Comparison of ENCODE assay signal across 17 cellular contexts in genomic region chr18:63346031-63346430, GRCh38. TPM values are rescaled to one million over a fixed set of nuclear protein-coding genes. Genes with fewer than 3 reads are reported as not detected.
DNase-seq lines count a peak whose midpoint lies in the region; ATAC-seq and TF ChIP-seq lines count a peak whose summit lies in the region.
"Had no signal": no experiment of that assay in that cellular context is flagged by ENCODE, and none has a peak within 500 bp of the region (broad histone marks: within the 10 kb centered on the region; RNA-seq: fewer than 3 reads in every experiment).

No MANE protein-coding gene starts in this region.

- 30 to 55% methylated on average over 2 to 6 of the region's 7 CpGs for WGBS in gastroesophageal sphincter (ENCODE audit: low coverage in 1 of 2), 2 donors
- WGBS in psoas muscle, 3 donors = 21 to 27% (median 23%) methylated on average over 7 of the region's 7 CpGs

- TF ChIP-seq CTCF in RWPE2 (IDR thresholded peaks at IDR 0.05; ENCODE audit: poor library complexity, severe bottlenecking) (no peak), gastroesophageal sphincter (IDR thresholded peaks at IDR 0.05) (no peak), psoas muscle (IDR thresholded peaks at IDR 0.05) (no peak)

- no peak for TF ChIP-seq POLR2A in gastroesophageal sphincter (IDR thresholded peaks at IDR 0.05)

- H3K9me3 ChIP-seq in RWPE2 (ENCODE audit: severe bottlenecking) = no peaks in the 10 kb centered on the region
- no peaks in the 10 kb centered on the region for H3K9me3 ChIP-seq in gastroesophageal sphincter
- no peaks in the 10 kb centered on the region for H3K9me3 ChIP-seq in psoas muscle

- H3K27me3 ChIP-seq in RWPE2 (ENCODE audit: insufficient read depth, poor library complexity, severe bottlenecking) (no peaks in the 10 kb centered on the region), gastroesophageal sphincter (no peaks in the 10 kb centered on the region), psoas muscle (ENCODE audit: insufficient read depth in 3 of 3, low read length in 2 of 3) (no peaks in the 10 kb centered on the region)

- no peak for TF ChIP-seq EP300 in gastroesophageal sphincter (IDR thresholded peaks at IDR 0.05)

- H3K4me3 ChIP-seq in RWPE2 (ENCODE audit: severe bottlenecking) (no peak overlapping the region), gastroesophageal sphincter (no peak overlapping the region), psoas muscle (no peak overlapping the region)

- intact Hi-C loops in psoas muscle (cut with DNase I) = no loop called here

- ATAC-seq in RWPE2 (ENCODE audit: low read depth) (peak; percentile 89), gastroesophageal sphincter (no peak), psoas muscle (peak; percentile 73 to 90 (median 82)), GM21825 (IDR thresholded peaks at IDR 0.05; ENCODE audit: unreplicated experiment) (no peak)
- ATAC-seq in stimulated activated naive CD8-positive, alpha-beta T cell treated with anti-CD3 and anti-CD28 coated beads, Interleukin-15, Interleukin-2, amounts not matched to agents 100 U/mL and 50 U/mL, for 24 hours = no peak
- ATAC-seq: activated naive CD4-positive, alpha-beta T cell treated with anti-CD3 and anti-CD28 coated beads, Interleukin-2, amount 50 U/mL, for 72 hours had no signal

- H3K27ac ChIP-seq in RWPE2 (ENCODE audit: poor library complexity, severe bottlenecking) (peak overlapping the region; percentile 86), gastroesophageal sphincter (peak overlapping the region in 3 of 4 donors; percentile 2 to 56 (median 50)), psoas muscle (peak overlapping the region; percentile 62)

- H3K36me3 ChIP-seq in RWPE2 (ENCODE audit: low read depth) (peaks cover 92% of the 10 kb centered on the region), gastroesophageal sphincter (peaks cover 0 to 99% of the 10 kb centered on the region in 2 donors), psoas muscle (ENCODE audit: insufficient read depth in 1 of 2, low read depth in 1 of 2) (peaks cover 2 to 84% of the 10 kb centered on the region in 2 donors)

- H3K4me1 ChIP-seq in RWPE2 (ENCODE audit: insufficient read depth, poor library complexity, severe bottlenecking) (peaks cover 24% of the 10 kb centered on the region), gastroesophageal sphincter (peaks cover 0 to 26% (median 3%) of the 10 kb centered on the region in 3 donors), psoas muscle (peaks cover 23% of the 10 kb centered on the region)

- DNase-seq in AG20443 (ENCODE audit: low spot score) = peak; percentile 46
- peak; percentile 82 for DNase-seq in RWPE2 (ENCODE audit: low spot score)
- DNase-seq in psoas muscle = peak in 1 of 2 donors; percentile 64
- no peak for DNase-seq in NK-92 treated with Interleukin-12 subunit alpha and Interleukin-12 subunit beta, amount 100 ng/mL, for 24 hours (lab: John Stamatoyannopoulos, UW)
- DNase-seq in AG08396 (ENCODE audit: low spot score) = no peak
- DNase-seq in stimulated activated naive CD8-positive, alpha-beta T cell treated with anti-CD3 and anti-CD28 coated beads, Interleukin-15, Interleukin-2, amounts not matched to agents 100 U/mL and 50 U/mL, for 24 hours = no peak
- DNase-seq: activated CD4-positive, alpha-beta T cell treated with anti-CD3 and anti-CD28 coated beads for 4 hours; activated T-cell treated with anti-CD3 and anti-CD28 coated beads for 4 hours; effector CD8-positive, alpha-beta T cell; foreskin melanocyte; NCI-H1417; SIG-M5; small intestine; T-helper 9 cell had no signal

RNA-seq across cellular contexts. Expression of gene KDSR, which starts 21.0 kb away (rescaled TPM):
- 10 to 100 TPM; 36.9 to 67.3 (median 51.2) TPM for total RNA-seq in gastroesophageal sphincter
- 10 to 100 TPM; 17.6 to 33.0 (median 25.6) TPM for total RNA-seq in psoas muscle
- 10 to 100 TPM; 10.4 to 23.9 (median 11.4) TPM for polyA plus RNA-seq in psoas muscle

RNA-seq across cellular contexts. Expression of gene BCL2, which starts 26.5 kb away (rescaled TPM):
- total RNA-seq in gastroesophageal sphincter (10 to 100 TPM; 31.2 to 41.7 (median 32.7) TPM), psoas muscle (10 to 100 TPM in 2 of 4 donors, 1 to 10 TPM in 2; 8.9 to 27.0 (median 14.5) TPM)
- 1 to 10 TPM; 1.1 to 8.3 (median 4.1) TPM for polyA plus RNA-seq in psoas muscle

Comparison
In these comparisons a context has a peak if more than half of its experiments do, and no peak if none do; other contexts are left out.
1. DNase-seq: peak in AG20443 (single experiment) and RWPE2 (single experiment); none in NK-92 treated with Interleukin-12 subunit alpha and Interleukin-12 subunit beta, amount 100 ng/mL, for 24 hours (single experiment), AG08396 (single experiment) and stimulated activated naive CD8-positive, alpha-beta T cell treated with anti-CD3 and anti-CD28 coated beads, Interleukin-15, Interleukin-2, amounts not matched to agents 100 U/mL and 50 U/mL, for 24 hours (single experiment).
2. ATAC-seq: peak in RWPE2 (single experiment) and psoas muscle (4 of 4); none in gastroesophageal sphincter (single experiment), stimulated activated naive CD8-positive, alpha-beta T cell treated with anti-CD3 and anti-CD28 coated beads, Interleukin-15, Interleukin-2, amounts not matched to agents 100 U/mL and 50 U/mL, for 24 hours (single experiment) and GM21825 (single experiment).
3. Peak in every context shown above with its lines, with median percentiles within 50 percentile points of each other: H3K27ac ChIP-seq.